ENCODE assay signal across 18 cellular contexts in the genomic region with DNA sequence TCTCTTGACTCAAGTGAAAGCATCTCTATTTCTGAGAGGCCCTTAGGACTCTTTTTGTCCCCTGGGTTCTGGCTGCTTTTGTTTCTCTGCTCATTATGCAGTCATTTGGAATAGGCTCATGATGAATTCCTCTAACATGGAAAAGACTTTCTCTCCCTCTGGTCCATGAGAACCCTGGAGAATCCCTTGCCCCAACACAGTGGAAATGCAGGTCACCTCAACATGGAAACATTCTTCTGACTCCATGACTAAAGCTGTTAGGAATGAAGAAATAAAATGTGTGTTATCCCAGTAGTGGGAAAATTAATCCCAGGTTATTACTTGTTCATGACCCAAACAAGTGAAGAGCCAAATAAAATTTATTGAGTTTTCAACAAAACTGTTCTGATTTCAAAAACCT.
DNase-seq lines count a peak whose midpoint lies in the region; ATAC-seq and TF ChIP-seq lines count a peak whose summit lies in the region.
"Had no signal": no experiment of that assay in that cellular context is flagged by ENCODE, and none has a peak within 500 bp of the region (broad histone marks: within the 10 kb centered on the region; RNA-seq: fewer than 3 reads in every experiment).

No MANE protein-coding gene starts in this region.

- H3K79me2 ChIP-seq in neural progenitor cell (ENCODE audit: low read depth), result no peaks in the 10 kb centered on the region

- H3K4me1 Mint-ChIP-seq in neural progenitor cell, result peaks cover 5% of the 10 kb centered on the region
- H3K4me1 Mint-ChIP-seq in activated CD8-positive, alpha-beta T cell treated with anti-CD3 and anti-CD28 coated beads for 36 hours (ENCODE audit: low read depth), result no peaks in the 10 kb centered on the region
- H3K4me1 Mint-ChIP-seq: IgD-negative memory B cell had no signal

- POLR2A ChIA-PET in activated CD8-positive, alpha-beta T cell treated with anti-CD3 and anti-CD28 coated beads for 36 hours (lab: Charles Lee), result no interaction called here

- ATAC-seq in activated CD8-positive, alpha-beta T cell treated with anti-CD3 and anti-CD28 coated beads for 36 hours, result no peak
- ATAC-seq in HG03095 (IDR thresholded peaks at IDR 0.05; ENCODE audit: unreplicated experiment), result no peak
- ATAC-seq: GM12878 had no signal

- H3K27me3 Mint-ChIP-seq in neural progenitor cell (ENCODE audit: insufficient read depth, low read depth), result no peaks in the 10 kb centered on the region
- H3K27me3 Mint-ChIP-seq in activated CD8-positive, alpha-beta T cell treated with anti-CD3 and anti-CD28 coated beads for 36 hours, result peaks cover 3% of the 10 kb centered on the region
- H3K27me3 Mint-ChIP-seq: IgD-negative memory B cell had no signal

- no peak overlapping the region for H3K9ac ChIP-seq in neural progenitor cell

- no peaks in the 10 kb centered on the region for H4K20me1 ChIP-seq in neural progenitor cell (ENCODE audit: low read depth)

- peak overlapping the region; percentile 37 for H3K4me2 ChIP-seq in neural progenitor cell

- no peaks in the 10 kb centered on the region for H3F3A ChIP-seq in neural progenitor cell (ENCODE audit: low read depth)

- no peaks in the 10 kb centered on the region for H3K9me3 ChIP-seq in neural progenitor cell (ENCODE audit: low read depth)

- H3K36me3 ChIP-seq in neural progenitor cell, result no peaks in the 10 kb centered on the region

- H3K36me3 Mint-ChIP-seq in neural progenitor cell, result no peaks in the 10 kb centered on the region
- H3K36me3 Mint-ChIP-seq in activated CD8-positive, alpha-beta T cell treated with anti-CD3 and anti-CD28 coated beads for 36 hours (ENCODE audit: low read depth), result no peaks in the 10 kb centered on the region

- H3K4me1 ChIP-seq in neural progenitor cell, result peaks cover 7% of the 10 kb centered on the region

- H3K4me3 ChIP-seq in neural progenitor cell, result no peak overlapping the region
- H3K4me3 ChIP-seq: GM12878 had no signal

- H2AFZ ChIP-seq in neural progenitor cell (replicated peaks), result peak overlapping the region; percentile 77

- H3K9me3 Mint-ChIP-seq in neural progenitor cell, result no peaks in the 10 kb centered on the region
- H3K9me3 Mint-ChIP-seq in activated CD8-positive, alpha-beta T cell treated with anti-CD3 and anti-CD28 coated beads for 36 hours, result no peaks in the 10 kb centered on the region

- H3K27me3 ChIP-seq in neural progenitor cell, result no peaks in the 10 kb centered on the region

- no peak overlapping the region for H3K4me3 Mint-ChIP-seq in neural progenitor cell
- H3K4me3 Mint-ChIP-seq in activated CD8-positive, alpha-beta T cell treated with anti-CD3 and anti-CD28 coated beads for 36 hours, result no peak overlapping the region
- H3K4me3 Mint-ChIP-seq: IgD-negative memory B cell had no signal

- no peak overlapping the region for H3K27ac ChIP-seq in neural progenitor cell

- no peak overlapping the region for H3K27ac Mint-ChIP-seq in neural progenitor cell
- no peak overlapping the region for H3K27ac Mint-ChIP-seq in activated CD8-positive, alpha-beta T cell treated with anti-CD3 and anti-CD28 coated beads for 36 hours
- H3K27ac Mint-ChIP-seq: IgD-negative memory B cell had no signal

- TF ChIP-seq CTCF in neural progenitor cell (IDR thresholded peaks at IDR 0.05), result no peak
- no peak for TF ChIP-seq CTCF in activated CD8-positive, alpha-beta T cell treated with anti-CD3 and anti-CD28 coated beads for 36 hours (IDR thresholded peaks at IDR 0.05)

- CTCF ChIA-PET in activated CD8-positive, alpha-beta T cell treated with anti-CD3 and anti-CD28 coated beads for 36 hours (lab: Charles Lee), result no interaction called here

- intact Hi-C loops in activated CD8-positive, alpha-beta T cell treated with anti-CD3 and anti-CD28 coated beads for 36 hours (cut with micrococcal nuclease), result no loop called here

- DNase-seq in AG08396 (ENCODE audit: low spot score) (peak; percentile 14), GM04503 (ENCODE audit: low read depth) (peak; percentile 17), NCI-H69 (lab: John Stamatoyannopoulos, UW) (peak; percentile 21), neural progenitor cell (ENCODE audit: low spot score) (peak; percentile 31), NCI-H1105 treated with DMSO at 0.1 percent for 48 hours (lab: John Stamatoyannopoulos, UW) (no peak)
- DNase-seq in stimulated activated naive CD4-positive, alpha-beta T cell treated with Interleukin-2 at 50 U/mL for 16 hours (lab: John Stamatoyannopoulos, UW), result no peak
- DNase-seq in activated CD8-positive, alpha-beta T cell treated with anti-CD3 and anti-CD28 coated beads for 36 hours, result no peak
- DNase-seq: COR-L47, DMS153, H7, NCI-H1417, NCI-H187 treated with DMSO at 0.1 percent for 48 hours, NCI-H2171 treated with DMSO at 0.1 percent for 48 hours, NCI-H774, RPMI8226 had no signal

Comparison
In these comparisons a context has a peak if more than half of its experiments do, and no peak if none do; other contexts are left out.
1. DNase-seq: peak in AG08396 (single experiment), GM04503 (single experiment), NCI-H69 (single experiment) and neural progenitor cell (single experiment); none in stimulated activated naive CD4-positive, alpha-beta T cell treated with Interleukin-2 at 50 U/mL for 16 hours (single experiment), activated CD8-positive, alpha-beta T cell treated with anti-CD3 and anti-CD28 coated beads for 36 hours (single experiment) and NCI-H1105 treated with DMSO at 0.1 percent for 48 hours (single experiment).